In genomic region chr9:114108016-114108833, GRCh38 we compare ENCODE assay signal across 9 cellular contexts. TPM values are rescaled to one million over a fixed set of nuclear protein-coding genes. Genes with fewer than 3 reads are reported as not detected.
A peak's percentile ranks its signal among the peaks of the same experiment; 100 is the strongest.
DNase-seq lines count a peak whose midpoint lies in the region; ATAC-seq, FAIRE-seq and TF ChIP-seq lines count a peak whose summit lies in the region.
"Had no signal": no experiment of that assay in that cellular context is flagged by ENCODE, and none has a peak within 500 bp of the region (broad histone marks: within the 10 kb centered on the region; RNA-seq: fewer than 3 reads in every experiment).

No MANE protein-coding gene starts in this region.

- ATAC-seq in T-helper 17 cell (peak; percentile 62), GM18520 (IDR thresholded peaks at IDR 0.05; ENCODE audit: unreplicated experiment) (no peak)

- peaks cover 0 to 2% (median 0%) of the 10 kb centered on the region in 5 experiments for H3K9me3 Mint-ChIP-seq in brain
- H3K9me3 Mint-ChIP-seq: stimulated activated naive CD8-positive, alpha-beta T cell treated with anti-CD3 and anti-CD28 coated beads, Interleukin-15, Interleukin-2, amounts not matched to agents 100 ng/mL and 50 ng/mL, for 24 hours had no signal

- H3K27ac ChIP-seq in iPS DF 6.9 (ENCODE audit: low read length) (no peak overlapping the region), small intestine (ENCODE audit: low read depth in 1 of 2, low read length in 1 of 2) (no peak overlapping the region)

- H3K4me3 Mint-ChIP-seq in T-helper 17 cell: no peak overlapping the region
- H3K4me3 Mint-ChIP-seq in brain: no peak overlapping the region
- H3K4me3 Mint-ChIP-seq: stimulated activated naive CD8-positive, alpha-beta T cell treated with anti-CD3 and anti-CD28 coated beads, Interleukin-15, Interleukin-2, amounts not matched to agents 100 ng/mL and 50 ng/mL, for 24 hours had no signal

- H3K27me3 Mint-ChIP-seq in T-helper 17 cell (peaks cover 27% of the 10 kb centered on the region), brain (peaks cover 31% of the 10 kb centered on the region)

- H3K9me3 ChIP-seq in T-helper 17 cell (ENCODE audit: control insufficient read depth, low read length, poor library complexity, severe bottlenecking) (no peaks in the 10 kb centered on the region), iPS DF 6.9 (ENCODE audit: control insufficient read depth, insufficient read depth, low read length) (no peaks in the 10 kb centered on the region), small intestine (ENCODE audit: control insufficient read depth, low read depth) (no peaks in the 10 kb centered on the region)

- H3K4me1 Mint-ChIP-seq in T-helper 17 cell (peaks cover 5% of the 10 kb centered on the region), brain (peaks cover 19% of the 10 kb centered on the region)

- peaks cover 3% of the 10 kb centered on the region; the same call in 1 of the 2 replicates for H3K4me1 ChIP-seq in iPS DF 6.9 (ENCODE audit: control insufficient read depth, insufficient read depth, low read length)
- H3K4me1 ChIP-seq in small intestine (ENCODE audit: control insufficient read depth in 2 of 2, insufficient read depth in 1 of 2, low read depth in 1 of 2, low read length in 1 of 2): no peaks in the 10 kb centered on the region

- H3K27me3 ChIP-seq in iPS DF 6.9 (ENCODE audit: control insufficient read depth, insufficient read depth, low read length): no peaks in the 10 kb centered on the region
- H3K27me3 ChIP-seq in small intestine (ENCODE audit: control insufficient read depth in 2 of 2, insufficient read depth in 2 of 2, low read length in 2 of 2): no peaks in the 10 kb centered on the region

- H3K27ac Mint-ChIP-seq in T-helper 17 cell (no peak overlapping the region), brain (peak overlapping the region in 2 of 5 experiments; percentile 28 to 88)
- H3K27ac Mint-ChIP-seq: stimulated activated naive CD8-positive, alpha-beta T cell treated with anti-CD3 and anti-CD28 coated beads, Interleukin-15, Interleukin-2, amounts not matched to agents 100 ng/mL and 50 ng/mL, for 24 hours had no signal

- H3K36me3 Mint-ChIP-seq in T-helper 17 cell (ENCODE audit: low read depth): no peaks in the 10 kb centered on the region
- no peaks in the 10 kb centered on the region for H3K36me3 Mint-ChIP-seq in brain

- whole genome bisulfite sequencing in iPS DF 6.9 (ENCODE audit: insufficient coverage, insufficient read length): no CpG with 5 or more reads among the region's 28 CpGs
- WGBS in small intestine, 3 donors: 40 to 44% (median 41%) methylated on average over 27 to 28 of the region's 28 CpGs

- FAIRE-seq in small intestine (lab: Jason Lieb, UNC): no peak

- peak; percentile 86 to 95 for TF ChIP-seq CTCF in brain (conservative IDR thresholded peaks at IDR 0.05)

- H3K36me3 ChIP-seq in iPS DF 6.9 (ENCODE audit: control insufficient read depth, insufficient read depth, low read length) (no peaks in the 10 kb centered on the region), small intestine (ENCODE audit: control insufficient read depth in 2 of 2, insufficient read depth in 2 of 2, low read length in 2 of 2) (no peaks in the 10 kb centered on the region)

- H3K4me3 ChIP-seq in iPS DF 6.9 (ENCODE audit: low read length) (no peak overlapping the region), small intestine (ENCODE audit: low read depth in 1 of 2, low read length in 2 of 2) (no peak overlapping the region)

- DNase-seq in Ammon's horn (ENCODE audit: low spot score) (peak; percentile 89), GM19240 (ENCODE audit: insufficient read length, low spot score) (peak; percentile 56), NCI-H1048 (lab: John Stamatoyannopoulos, UW) (peak; percentile 64), T-helper 17 cell (peak in 2 of 3 donors; percentile 25 to 40), iPS DF 6.9 (ENCODE audit: low read depth, low spot score) (peak; percentile 76), small intestine (peak; percentile 78)

RNA-seq across cellular contexts. Expression of gene KIF12, which starts 9.1 kb away (rescaled TPM):
- total RNA-seq in T-helper 17 cell: not detected
- polyA plus RNA-seq in brain (ENCODE audit: insufficient read depth, low read depth, low replicate concordance): not detected
- polyA plus RNA-seq in small intestine: 100 to 1,000 TPM in 1 of 3 donors, 10 to 100 TPM in 2; 14.3 to 149 (median 61.3) TPM

RNA-seq across cellular contexts. Expression of gene AMBP, which starts 30.1 kb away (rescaled TPM):
- not detected for total RNA-seq in T-helper 17 cell
- polyA plus RNA-seq in brain (ENCODE audit: insufficient read depth, low read depth, low replicate concordance): not detected
- polyA plus RNA-seq in small intestine: 1 to 10 TPM in 2 of 3 donors, under 1 TPM in 1; 0.81 to 1.8 (median 1.8) TPM

RNA-seq across cellular contexts. Expression of gene COL27A1, which starts 47.1 kb away (rescaled TPM):
- total RNA-seq in T-helper 17 cell: 1 to 10 TPM; 1.2 to 1.3 TPM
- polyA plus RNA-seq in brain (ENCODE audit: insufficient read depth, low read depth, low replicate concordance): 0.17 TPM
- 1 to 10 TPM in 2 of 3 donors, under 1 TPM in 1; 0.45 to 2.4 (median 1.1) TPM for polyA plus RNA-seq in small intestine

Comparison
In these comparisons a context has a peak if more than half of its experiments do, and no peak if none do; other contexts are left out.
1. DNase-seq: peak in every context shown above with its lines; median percentile 89 in Ammon's horn; 78 in small intestine; 76 in iPS DF 6.9; 64 in NCI-H1048; 56 in GM19240; 32 in T-helper 17 cell.